In genomic region chr10:31030800-31031199, GRCh38 we compare ENCODE assay signal across 8 cellular contexts. TPM values are rescaled to one million over a fixed set of nuclear protein-coding genes. Genes with fewer than 3 reads are reported as not detected.
DNase-seq lines count a peak whose midpoint lies in the region; ATAC-seq and TF ChIP-seq lines count a peak whose summit lies in the region.

No MANE protein-coding gene starts in this region.

- POLR2A ChIA-PET in Caco-2 (lab: Charles Lee), result interaction anchor here (0.6 to 0.9 kb wide), 2 partner anchors 27 to 201 kb away, joined by 3 to 4 read pairs; no protein-coding TSS in a partner anchor
- POLR2A ChIA-PET in Panc1 (lab: Charles Lee), result no interaction called here

- no peak overlapping the region for H3K27ac Mint-ChIP-seq in Caco-2 (ENCODE audit: unreplicated experiment)

- H3K9me3 Mint-ChIP-seq in Caco-2 (ENCODE audit: unreplicated experiment), result no peaks in the 10 kb centered on the region

- in situ Hi-C loops in Panc1 (cut with HindIII; ENCODE audit: low pct_unique_long_range_greater_than_20kb, low sequenced_read_pairs), result no loop called here

- H3K36me3 ChIP-seq in Caco-2 (ENCODE audit: control insufficient read depth, insufficient read depth, low read length), result no peaks in the 10 kb centered on the region
- H3K36me3 ChIP-seq in Panc1 (ENCODE audit: control insufficient read depth, insufficient read depth, low read length), result no peaks in the 10 kb centered on the region
- no peaks in the 10 kb centered on the region for H3K36me3 ChIP-seq in esophagus (ENCODE audit: control insufficient read depth in 2 of 2, insufficient read depth in 2 of 2, low read length in 1 of 2)

- WGBS in esophagus, 2 donors, result 63 to 75% methylated on average over 8 of the region's 8 CpGs

- ATAC-seq in Panc1 (no peak), GM21423 (IDR thresholded peaks at IDR 0.05; ENCODE audit: unreplicated experiment) (no peak)

- TF ChIP-seq CTCF in Caco-2 (IDR thresholded peaks at IDR 0.05; ENCODE audit: insufficient read depth in 1 of 2, low read depth in 1 of 2, low read length in 1 of 2, severe bottlenecking in 1 of 2, unreplicated experiment in 1 of 2), result no peak
- TF ChIP-seq CTCF in Panc1 (IDR thresholded peaks at IDR 0.05), result no peak

- CTCF ChIA-PET in Caco-2 (lab: Charles Lee) (interaction anchor here (0.6 to 1.0 kb wide), 3 partner anchors 91 to 460 kb away, joined by 3 to 4 read pairs (median 3); no protein-coding TSS in a partner anchor), Panc1 (lab: Charles Lee) (no interaction called here)

- peak overlapping the region; percentile 68 for H3K4me3 ChIP-seq in Caco-2 (ENCODE audit: low read depth, low read length)
- H3K4me3 ChIP-seq in Panc1 (ENCODE audit: low read depth in 2 of 2, low read length in 2 of 2), result peak overlapping the region; percentile 65 to 90
- peak overlapping the region in 1 of 2 donors; percentile 75 for H3K4me3 ChIP-seq in esophagus (ENCODE audit: low read depth in 1 of 2, low read length in 2 of 2)

- DNase-seq in Caco-2 (no peak), Panc1 (ENCODE audit: low read depth, low spot score) (no peak), pons (ENCODE audit: low spot score) (peak; percentile 39), cerebellar cortex (ENCODE audit: low spot score) (no peak), MV-4-11 (lab: John Stamatoyannopoulos, UW) (no peak), NCI-H2081 treated with DMSO at 0.1 percent for 48 hours (lab: John Stamatoyannopoulos, UW) (no peak)

- peak overlapping the region; percentile 88 for H3K4me3 Mint-ChIP-seq in Caco-2 (ENCODE audit: unreplicated experiment)

- peaks cover 8% of the 10 kb centered on the region for H3K36me3 Mint-ChIP-seq in Caco-2 (ENCODE audit: insufficient read depth, unreplicated experiment)

- H3K27me3 Mint-ChIP-seq in Caco-2 (ENCODE audit: insufficient read depth, unreplicated experiment), result peaks cover 9% of the 10 kb centered on the region

- no peaks in the 10 kb centered on the region for H3K9me3 ChIP-seq in Caco-2
- no peaks in the 10 kb centered on the region for H3K9me3 ChIP-seq in Panc1 (ENCODE audit: control insufficient read depth, insufficient read depth, low read depth, low read length)
- no peaks in the 10 kb centered on the region for H3K9me3 ChIP-seq in esophagus (ENCODE audit: control insufficient read depth in 2 of 2, insufficient read depth in 1 of 2, low read depth in 1 of 2, low read length in 1 of 2)

- H3K4me1 ChIP-seq in Caco-2 (peaks cover 6% of the 10 kb centered on the region; the same call in 1 of the 2 replicates), Panc1 (ENCODE audit: control insufficient read depth, insufficient read depth, low read length) (peaks cover 6% of the 10 kb centered on the region; the same call in 1 of the 2 replicates), esophagus (ENCODE audit: control insufficient read depth in 2 of 2, insufficient read depth in 2 of 2, low read length in 1 of 2) (no peaks in the 10 kb centered on the region)

- BruUV-seq in Caco-2 (replicated peaks; lab: Mats Ljungman, UMichigan) (no TSS peak), Panc1 (replicated peaks; lab: Mats Ljungman, UMichigan) (TSS peak; percentile 80)

- H3K27ac ChIP-seq in Panc1 (ENCODE audit: low read length), result peak overlapping the region; percentile 85
- peak overlapping the region; percentile 96 to 98 for H3K27ac ChIP-seq in esophagus (ENCODE audit: low read depth in 2 of 2, low read length in 1 of 2)

- intact Hi-C loops in Caco-2 (cut with micrococcal nuclease; ENCODE audit: unreplicated experiment) (loop anchor here (5.0 to 10.0 kb wide), 2 partner anchors 246 to 732 kb away; no protein-coding TSS in a partner anchor), Panc1 (cut with micrococcal nuclease; ENCODE audit: unreplicated experiment) (no loop called here)

- no peaks in the 10 kb centered on the region for H3K4me1 Mint-ChIP-seq in Caco-2 (ENCODE audit: low read depth, unreplicated experiment)

- H3K27me3 ChIP-seq in Caco-2 (replicated peaks; ENCODE audit: control insufficient read depth, insufficient read depth, low read length), result no peaks in the 10 kb centered on the region
- no peaks in the 10 kb centered on the region for H3K27me3 ChIP-seq in Panc1 (ENCODE audit: control insufficient read depth, insufficient read depth, low read length)
- no peaks in the 10 kb centered on the region for H3K27me3 ChIP-seq in esophagus (ENCODE audit: control insufficient read depth in 1 of 2, insufficient read depth in 2 of 2, low read length in 2 of 2)

RNA-seq across cellular contexts. Expression of gene ZNF438, which starts 0.9 kb away (rescaled TPM):
- 0.58 and 1.00 TPM in 2 replicates for total RNA-seq in Caco-2 (2022)
- 2.0 TPM for total RNA-seq in Panc1 (2021; ENCODE audit: unreplicated experiment)
- 1.9 TPM for polyA plus RNA-seq in Panc1 (2012; ENCODE audit: insufficient read length)
- polyA plus RNA-seq in esophagus, result 1 to 10 TPM; 3.0 to 3.2 TPM
